Comparison of ENCODE assay signal across 15 cellular contexts in genomic region chr21:46187814-46188213, GRCh38. TPM values are rescaled to one million over a fixed set of nuclear protein-coding genes. Genes with fewer than 3 reads are reported as not detected.
DNase-seq lines count a peak whose midpoint lies in the region; ATAC-seq and TF ChIP-seq lines count a peak whose summit lies in the region.
"Had no signal": no experiment of that assay in that cellular context is flagged by ENCODE, and none has a peak within 500 bp of the region (broad histone marks: within the 10 kb centered on the region; RNA-seq: fewer than 3 reads in every experiment).

No MANE protein-coding gene starts in this region.

- intact Hi-C loops in Right ventricle myocardium superior (cut with DNase I) (no loop called here), left ventricle myocardium superior (cut with micrococcal nuclease) (no loop called here), breast epithelium (cut with DNase I; ENCODE audit: low total_unique reads) (no loop called here)

- peaks cover 1% of the 10 kb centered on the region for H3K4me1 Mint-ChIP-seq in activated T-cell treated with anti-CD3 and anti-CD28 coated beads, Interleukin-2, amount 50 U/mL, for 4 hours (ENCODE audit: low read depth)

- H3K9me3 ChIP-seq in breast epithelium, result no peaks in the 10 kb centered on the region
- H3K9me3 ChIP-seq: neutrophil, SJSA1, thoracic aorta had no signal

- no peak overlapping the region for H2BK15ac ChIP-seq in mesendoderm (replicated peaks; ENCODE audit: low read depth)

- H3K4ac ChIP-seq in mesendoderm (ENCODE audit: low read depth, low read length), result no peak overlapping the region

- H2AK5ac ChIP-seq in mesendoderm (ENCODE audit: low read length), result no peak overlapping the region

- H3K4me1 ChIP-seq in breast epithelium, result peaks cover 13 to 17% of the 10 kb centered on the region in 2 donors
- peaks cover 2% of the 10 kb centered on the region for H3K4me1 ChIP-seq in mesendoderm (ENCODE audit: control insufficient read depth, low read depth, low read length)

- no peaks in the 10 kb centered on the region for H3K36me3 Mint-ChIP-seq in activated T-cell treated with anti-CD3 and anti-CD28 coated beads, Interleukin-2, amount 50 U/mL, for 4 hours (ENCODE audit: insufficient read depth)

- ATAC-seq in Right ventricle myocardium superior (ENCODE audit: poor library complexity), result no peak
- ATAC-seq in left ventricle myocardium superior, result no peak
- ATAC-seq in HG03469 (IDR thresholded peaks at IDR 0.05; ENCODE audit: unreplicated experiment), result no peak
- ATAC-seq in activated T-cell treated with anti-CD3 and anti-CD28 coated beads, Interleukin-2, amount 50 U/mL, for 4 hours, result no peak
- no peak for ATAC-seq in HG03025 (IDR thresholded peaks at IDR 0.05; ENCODE audit: low FRiP score, unreplicated experiment)
- ATAC-seq: activated CD8-positive, alpha-beta T cell treated with anti-CD3 and anti-CD28 coated beads for 36 hours had no signal

- no peak for TF ChIP-seq CTCF in breast epithelium (IDR thresholded peaks at IDR 0.05)

- H2BK5ac ChIP-seq in mesendoderm (ENCODE audit: low read length), result no peak overlapping the region

- DNase-seq in Right ventricle myocardium superior (peak; percentile 20), left ventricle myocardium superior (no peak), breast epithelium (ENCODE audit: low spot score in 2 of 2) (peak in 1 of 2 donors; percentile 17), mesendoderm (no peak)
- no peak for DNase-seq in activated T-cell treated with anti-CD3 and anti-CD28 coated beads, Interleukin-2, amount 50 U/mL, for 4 hours
- DNase-seq: activated effector memory CD4-positive, alpha-beta T cell treated with anti-CD3 and anti-CD28 coated beads, Interleukin-2, amount 50 U/mL, for 16 hours; NCI-H187 treated with DMSO at 0.1 percent for 48 hours; stimulated activated CD4-positive, alpha-beta T cell treated with anti-CD3 and anti-CD28 coated beads, Interleukin-12 subunit alpha, Interleukin-12 subunit beta, amount 100 ng/mL, for 4 hours had no signal

- no peak overlapping the region for H4K8ac ChIP-seq in mesendoderm (ENCODE audit: low read depth, low read length)

- WGBS in mesendoderm (ENCODE audit: extremely low coverage, insufficient coverage, low lambda C conversion rate), result no CpG with 5 or more reads among the region's 7 CpGs

- peak overlapping the region; percentile 4 for H3K9ac ChIP-seq in mesendoderm (ENCODE audit: low read length)

- H3K36me3 ChIP-seq in breast epithelium (no peaks in the 10 kb centered on the region), mesendoderm (ENCODE audit: control insufficient read depth, insufficient read depth, low read length) (peaks cover 12% of the 10 kb centered on the region)
- H3K36me3 ChIP-seq: neutrophil had no signal

- no peak overlapping the region for H3K56ac ChIP-seq in mesendoderm (ENCODE audit: low read length)

- no peak overlapping the region for H3K4me3 Mint-ChIP-seq in activated T-cell treated with anti-CD3 and anti-CD28 coated beads, Interleukin-2, amount 50 U/mL, for 4 hours
- H3K4me3 Mint-ChIP-seq: activated CD8-positive, alpha-beta T cell treated with anti-CD3 and anti-CD28 coated beads for 36 hours had no signal

- no peaks in the 10 kb centered on the region for H3K9me3 Mint-ChIP-seq in activated T-cell treated with anti-CD3 and anti-CD28 coated beads, Interleukin-2, amount 50 U/mL, for 4 hours
- H3K9me3 Mint-ChIP-seq: activated CD8-positive, alpha-beta T cell treated with anti-CD3 and anti-CD28 coated beads for 36 hours had no signal

- H3K79me2 ChIP-seq in mesendoderm (ENCODE audit: control insufficient read depth, insufficient read depth, low read length), result no peaks in the 10 kb centered on the region

- no peak overlapping the region for H4K5ac ChIP-seq in mesendoderm (ENCODE audit: low read length)

- no peak overlapping the region for H3K18ac ChIP-seq in mesendoderm (ENCODE audit: low read length)

- no peak overlapping the region for H3K4me2 ChIP-seq in mesendoderm (ENCODE audit: low read length)

- H3K4me3 ChIP-seq in breast epithelium (no peak overlapping the region), mesendoderm (ENCODE audit: low read length) (no peak overlapping the region)
- H3K4me3 ChIP-seq: SJSA1, thoracic aorta had no signal

- no peak for TF ChIP-seq POLR2A in breast epithelium (IDR thresholded peaks at IDR 0.05)

- H3K79me1 ChIP-seq in mesendoderm (ENCODE audit: low read length), result peaks cover 1% of the 10 kb centered on the region

- H3K27me3 ChIP-seq in breast epithelium, result no peaks in the 10 kb centered on the region
- H3K27me3 ChIP-seq in mesendoderm (ENCODE audit: insufficient read depth, low read length, poor library complexity), result no peaks in the 10 kb centered on the region
- H3K27me3 ChIP-seq: neutrophil, SJSA1 had no signal

- H3K27me3 Mint-ChIP-seq in activated T-cell treated with anti-CD3 and anti-CD28 coated beads, Interleukin-2, amount 50 U/mL, for 4 hours (ENCODE audit: low read depth), result no peaks in the 10 kb centered on the region
- H3K27me3 Mint-ChIP-seq: activated CD8-positive, alpha-beta T cell treated with anti-CD3 and anti-CD28 coated beads for 36 hours had no signal

- H2BK120ac ChIP-seq in mesendoderm (ENCODE audit: low read depth, low read length), result no peak overlapping the region

- no peak overlapping the region for H3K23ac ChIP-seq in mesendoderm (ENCODE audit: low read length)

- peak overlapping the region; percentile 87 to 92 for H3K27ac ChIP-seq in breast epithelium
- H3K27ac ChIP-seq in mesendoderm (ENCODE audit: low read depth, low read length), result no peak overlapping the region
- H3K27ac ChIP-seq in temporal lobe (ENCODE audit: low read depth, low read length), result peak overlapping the region; percentile 94
- H3K27ac ChIP-seq: neutrophil had no signal

RNA-seq across cellular contexts. Expression of gene SPATC1L, which starts 3.6 kb away (rescaled TPM):
- total RNA-seq in Right ventricle myocardium superior, result 6.3 TPM
- total RNA-seq in left ventricle myocardium superior, result 12.0 TPM
- 1 to 10 TPM; 1.6 to 7.0 (median 6.2) TPM for total RNA-seq in breast epithelium
- 43.9 TPM for polyA plus RNA-seq in mesendoderm (2013, experiment 1 of 2)
- polyA plus RNA-seq in mesendoderm (2013, experiment 2 of 2), result 44.7 TPM
- 6.1 TPM for total RNA-seq in temporal lobe
- 10 to 100 TPM in 2 of 3 donors, 1 to 10 TPM in 1; 6.8 to 17.5 (median 10.6) TPM for total RNA-seq in activated T-cell treated with anti-CD3 and anti-CD28 coated beads, Interleukin-2, amount 50 U/mL, for 4 hours

RNA-seq across cellular contexts. Expression of gene FTCD, which starts 32.4 kb away (rescaled TPM):
- total RNA-seq in Right ventricle myocardium superior (1.9 TPM), left ventricle myocardium superior (1.5 TPM), breast epithelium (under 1 TPM in 1 of 3 donors, not detected in 2; 0.59 TPM), temporal lobe (0.98 TPM)
- 2.4 TPM for polyA plus RNA-seq in mesendoderm (2013, experiment 1 of 2)
- 2.9 TPM for polyA plus RNA-seq in mesendoderm (2013, experiment 2 of 2)
- total RNA-seq in activated T-cell treated with anti-CD3 and anti-CD28 coated beads, Interleukin-2, amount 50 U/mL, for 4 hours, result under 1 TPM; 0.33 to 0.71 (median 0.40) TPM
- total RNA-seq: SJSA1 had no signal

RNA-seq across cellular contexts. Expression of gene LSS, which starts 40.8 kb away (rescaled TPM):
- total RNA-seq in Right ventricle myocardium superior (57.9 TPM), left ventricle myocardium superior (58.3 TPM), breast epithelium (100 to 1,000 TPM in 1 of 3 donors, 10 to 100 TPM in 2; 41.4 to 144 (median 56.4) TPM), temporal lobe (41.1 TPM)
- polyA plus RNA-seq in mesendoderm (2013, experiment 1 of 2), result 61.8 TPM
- 61.9 TPM for polyA plus RNA-seq in mesendoderm (2013, experiment 2 of 2)
- total RNA-seq in activated T-cell treated with anti-CD3 and anti-CD28 coated beads, Interleukin-2, amount 50 U/mL, for 4 hours, result 10 to 100 TPM; 14.5 to 20.6 (median 17.2) TPM
